Comparison of ENCODE assay signal across 14 cellular contexts in the genomic region with DNA sequence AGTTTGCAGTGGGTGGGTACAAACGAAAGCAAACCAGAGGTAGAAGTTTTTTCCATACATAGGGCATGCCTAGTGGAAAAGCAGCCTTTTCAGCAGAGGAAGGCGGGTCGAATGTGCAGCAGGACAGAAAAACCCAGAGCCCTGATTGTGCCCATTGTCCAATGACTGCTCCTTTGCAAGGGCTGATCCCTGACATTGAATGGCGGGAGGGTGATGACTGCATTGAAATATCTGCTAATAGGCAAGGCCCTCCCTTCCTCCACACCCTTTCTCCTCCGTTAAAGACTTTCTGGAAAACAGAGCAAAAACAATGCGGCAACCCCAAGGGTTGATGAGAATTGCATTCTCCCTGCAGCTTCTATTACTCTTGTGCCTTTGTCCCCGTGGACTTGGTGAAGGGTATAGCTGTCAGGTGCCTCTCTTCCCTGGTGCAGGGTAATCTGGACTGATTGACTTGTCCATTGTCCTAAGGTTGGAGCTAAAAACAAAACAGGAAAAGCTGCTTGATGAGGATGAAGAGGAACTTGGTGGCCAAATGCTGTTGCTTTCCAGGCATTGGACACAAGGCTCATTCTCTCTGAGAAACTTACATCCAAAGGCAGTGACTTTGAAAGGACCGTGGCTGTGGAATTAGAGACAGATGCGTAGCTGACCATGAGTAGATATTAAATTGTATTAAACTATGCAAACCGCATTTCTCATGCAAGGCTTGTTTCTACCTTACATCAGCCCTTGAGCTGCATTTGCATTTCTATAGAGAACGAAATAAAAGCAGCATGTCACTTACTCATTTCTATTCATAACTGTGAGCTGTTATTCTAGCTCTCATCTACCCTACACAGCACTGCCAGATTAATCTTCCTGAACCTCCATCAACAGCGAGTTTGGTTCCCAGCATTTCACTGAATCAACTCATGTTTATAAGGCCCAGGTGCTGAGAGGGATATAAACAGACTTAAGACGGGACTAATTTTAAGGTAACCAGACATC.
"Had no signal": no experiment of that assay in that cellular context is flagged by ENCODE, and none has a peak within 500 bp of the region (broad histone marks: within the 10 kb centered on the region; RNA-seq: fewer than 3 reads in every experiment).

No MANE protein-coding gene starts in this region.

- H3K27me3 ChIP-seq: gastroesophageal sphincter, hepatocyte, pancreas had no signal

- H3K27ac ChIP-seq: gastroesophageal sphincter, hepatocyte, pancreas had no signal

- DNase-seq: activated CD4-positive, CD25-positive, alpha-beta regulatory T cell; activated naive CD4-positive, alpha-beta T cell; activated T-cell treated with anti-CD3 and anti-CD28 coated beads for 4 hours; anterior cingulate cortex; erythroblast; kidney; mesendoderm; pancreas; stimulated activated CD4-positive, alpha-beta T cell treated with anti-CD3 and anti-CD28 coated beads, Interleukin-2, amount 100 ng/mL, for 48 hours; trophoblast cell had no signal

- H3K36me3 Mint-ChIP-seq: natural killer cell treated with Interleukin-12 subunit alpha and Interleukin-12 subunit beta and Interleukin-15 and Interleukin-18, amount 100 ng/mL, for 72 hours; stimulated activated memory B cell treated with anti-CD40 and anti-IgM and Interleukin-4, amounts not matched to agents 10 μg/mL and 1 μg/mL and 100 μg/mL, for 72 hours had no signal

- ATAC-seq: gastroesophageal sphincter; natural killer cell treated with Interleukin-12 subunit alpha and Interleukin-12 subunit beta and Interleukin-15 and Interleukin-18, amount 100 ng/mL, for 72 hours; pancreas; stimulated activated memory B cell treated with anti-CD40 and anti-IgM and Interleukin-4, amounts not matched to agents 10 μg/mL and 1 μg/mL and 100 μg/mL, for 72 hours had no signal

- H3K9me3 ChIP-seq: gastroesophageal sphincter, pancreas had no signal

- H3K36me3 ChIP-seq: gastroesophageal sphincter, pancreas had no signal

- H3K9me3 Mint-ChIP-seq: natural killer cell treated with Interleukin-12 subunit alpha and Interleukin-12 subunit beta and Interleukin-15 and Interleukin-18, amount 100 ng/mL, for 72 hours had no signal

- H3K4me3 ChIP-seq: gastroesophageal sphincter, hepatocyte, pancreas had no signal

- H3K4me1 Mint-ChIP-seq: stimulated activated memory B cell treated with anti-CD40 and anti-IgM and Interleukin-4, amounts not matched to agents 10 μg/mL and 1 μg/mL and 100 μg/mL, for 72 hours had no signal

- H3K4me3 Mint-ChIP-seq: natural killer cell treated with Interleukin-12 subunit alpha and Interleukin-12 subunit beta and Interleukin-15 and Interleukin-18, amount 100 ng/mL, for 72 hours; stimulated activated memory B cell treated with anti-CD40 and anti-IgM and Interleukin-4, amounts not matched to agents 10 μg/mL and 1 μg/mL and 100 μg/mL, for 72 hours had no signal

- H3K4me1 ChIP-seq: gastroesophageal sphincter, pancreas had no signal

- H3K27ac Mint-ChIP-seq: natural killer cell treated with Interleukin-12 subunit alpha and Interleukin-12 subunit beta and Interleukin-15 and Interleukin-18, amount 100 ng/mL, for 72 hours; stimulated activated memory B cell treated with anti-CD40 and anti-IgM and Interleukin-4, amounts not matched to agents 10 μg/mL and 1 μg/mL and 100 μg/mL, for 72 hours had no signal
